Comparison of ENCODE assay signal across 1 cellular context in genomic region chr17:79990051-79990592, GRCh38.
TF ChIP-seq lines count a peak whose summit lies in the region.

No MANE protein-coding gene starts in this region.

TF ChIP-seq in HepG2, 621 proteins besides CTCF, POLR2A, EP300 and RAD21 (continued from another document and continues in another):
- no peak for TF ChIP-seq ZBTB40 (IDR thresholded peaks at IDR 0.05)
- TF ChIP-seq ZBTB40 (CRISPR knock-in tag; IDR thresholded peaks at IDR 0.05) = peak; percentile 25; the same call in 1 of the 2 replicates
- no peak for TF ChIP-seq ZNF343 (CRISPR knock-in tag; IDR thresholded peaks at IDR 0.05)
- TF ChIP-seq HOXA5 (CRISPR knock-in tag; IDR thresholded peaks at IDR 0.05) = no peak
- no peak for TF ChIP-seq E2F5 (CRISPR knock-in tag; conservative IDR thresholded peaks at IDR 0.05)
- no peak for TF ChIP-seq ISX (CRISPR knock-in tag; conservative IDR thresholded peaks at IDR 0.05)
- no peak for TF ChIP-seq ZNF24 (IDR thresholded peaks at IDR 0.05)
- no peak for TF ChIP-seq ZNF251 (CRISPR knock-in tag; IDR thresholded peaks at IDR 0.05)
- TF ChIP-seq STAG1 (CRISPR knock-in tag; IDR thresholded peaks at IDR 0.05) = no peak
- no peak for TF ChIP-seq SIN3B (IDR thresholded peaks at IDR 0.05; ENCODE audit: low read length)
- TF ChIP-seq ZNF234 (CRISPR knock-in tag; conservative IDR thresholded peaks at IDR 0.05) = no peak
- TF ChIP-seq BRF2 (CRISPR knock-in tag; IDR thresholded peaks at IDR 0.05) = no peak
- TF ChIP-seq HNRNPL (IDR thresholded peaks at IDR 0.05; ENCODE audit: low read depth, low read length) = peak; percentile 73
- no peak for TF ChIP-seq FOXP1 (IDR thresholded peaks at IDR 0.05)
- peak; percentile 12; the same call in 1 of the 2 replicates for TF ChIP-seq FOXP1 (CRISPR knock-in tag; IDR thresholded peaks at IDR 0.05)
- TF ChIP-seq ZNF580 (CRISPR knock-in tag; IDR thresholded peaks at IDR 0.05; ENCODE audit: borderline replicate concordance, low read depth) = no peak
- no peak for TF ChIP-seq ZNF205 (CRISPR knock-in tag; IDR thresholded peaks at IDR 0.05)
- no peak; the same call in 1 of the 2 replicates for TF ChIP-seq ZNF414 (CRISPR knock-in tag; IDR thresholded peaks at IDR 0.05)
- no peak; the same call in 1 of the 2 replicates for TF ChIP-seq FOXO1 (CRISPR knock-in tag; IDR thresholded peaks at IDR 0.05)
- TF ChIP-seq ATM (IDR thresholded peaks at IDR 0.05; ENCODE audit: borderline replicate concordance) = no peak
- TF ChIP-seq ZBED4 (CRISPR knock-in tag; IDR thresholded peaks at IDR 0.05; ENCODE audit: borderline replicate concordance) = no peak; the same call in 1 of the 2 replicates
- no peak for TF ChIP-seq JARID2 (CRISPR knock-in tag; IDR thresholded peaks at IDR 0.05; ENCODE audit: insufficient replicate concordance)
- no peak for TF ChIP-seq JDP2 (CRISPR knock-in tag; IDR thresholded peaks at IDR 0.05; ENCODE audit: borderline replicate concordance)
- TF ChIP-seq MAFG (CRISPR knock-in tag; IDR thresholded peaks at IDR 0.05) = no peak
- TF ChIP-seq TGIF2 (CRISPR knock-in tag; IDR thresholded peaks at IDR 0.05) = peak; percentile 79
- TF ChIP-seq ZBTB21 (CRISPR knock-in tag; IDR thresholded peaks at IDR 0.05) = 0 out of 2 replicates have a peak, but pooled peaks have one; percentile 16
- peak; percentile 52; the same call in 1 of the 2 replicates for TF ChIP-seq ZNF121 (CRISPR knock-in tag; IDR thresholded peaks at IDR 0.05)
- TF ChIP-seq ZSCAN9 (CRISPR knock-in tag; IDR thresholded peaks at IDR 0.05; ENCODE audit: borderline replicate concordance) = peak; percentile 62; the same call in 1 of the 2 replicates
- TF ChIP-seq ZNF292 (CRISPR knock-in tag; IDR thresholded peaks at IDR 0.05; ENCODE audit: borderline replicate concordance, low read depth) = no peak; the same call in 1 of the 2 replicates
- TF ChIP-seq ZNF33A (CRISPR knock-in tag; IDR thresholded peaks at IDR 0.05; ENCODE audit: borderline replicate concordance) = no peak
- no peak for TF ChIP-seq MXD1 (CRISPR knock-in tag; IDR thresholded peaks at IDR 0.05)
- no peak for TF ChIP-seq ZIK1 (CRISPR knock-in tag; IDR thresholded peaks at IDR 0.05; ENCODE audit: borderline replicate concordance, low read depth)
- no peak for TF ChIP-seq KDM5A (IDR thresholded peaks at IDR 0.05; ENCODE audit: borderline replicate concordance, low read length)
- TF ChIP-seq PCBP1 (IDR thresholded peaks at IDR 0.05; ENCODE audit: borderline replicate concordance, low read depth, low read length) = no peak
- peak; percentile 33 for TF ChIP-seq ZNF883 (CRISPR knock-in tag; IDR thresholded peaks at IDR 0.05; ENCODE audit: not compliant biosample characterization)
- no peak for TF ChIP-seq CAMTA2 (CRISPR knock-in tag; IDR thresholded peaks at IDR 0.05; ENCODE audit: borderline replicate concordance)
- no peak for TF ChIP-seq FLYWCH1 (CRISPR knock-in tag; IDR thresholded peaks at IDR 0.05)
- TF ChIP-seq ZNF441 (CRISPR knock-in tag; IDR thresholded peaks at IDR 0.05; ENCODE audit: borderline replicate concordance) = peak; percentile 71
- no peak for TF ChIP-seq PREB (CRISPR knock-in tag; IDR thresholded peaks at IDR 0.05)
- no peak for TF ChIP-seq ZNF367 (CRISPR knock-in tag; IDR thresholded peaks at IDR 0.05; ENCODE audit: borderline replicate concordance)
- peak; percentile 76; the same call in 1 of the 2 replicates for TF ChIP-seq HBP1 (CRISPR knock-in tag; IDR thresholded peaks at IDR 0.05; ENCODE audit: low read depth)
- no peak for TF ChIP-seq ZNF670 (CRISPR knock-in tag; IDR thresholded peaks at IDR 0.05; ENCODE audit: borderline replicate concordance)
- peak; percentile 82 for TF ChIP-seq KDM2A (CRISPR knock-in tag; IDR thresholded peaks at IDR 0.05; ENCODE audit: borderline replicate concordance, low read depth)
- peak; percentile 85 for TF ChIP-seq HOXA3 (CRISPR knock-in tag; IDR thresholded peaks at IDR 0.05)
- peak; percentile 68; the same call in 1 of the 2 replicates for TF ChIP-seq FOXJ3 (CRISPR knock-in tag; IDR thresholded peaks at IDR 0.05; ENCODE audit: borderline replicate concordance)
- no peak for TF ChIP-seq MTF1 (CRISPR knock-in tag; IDR thresholded peaks at IDR 0.05)
- no peak for TF ChIP-seq ASH2L (IDR thresholded peaks at IDR 0.05; ENCODE audit: insufficient read length, low read depth, low read length)
- TF ChIP-seq ZEB1 (IDR thresholded peaks at IDR 0.05; ENCODE audit: insufficient replicate concordance, low read depth) = no peak
- TF ChIP-seq NFIC (IDR thresholded peaks at IDR 0.05; ENCODE audit: low read length) = no peak
